ENCODE assay signal across 9 cellular contexts in the genomic region with DNA sequence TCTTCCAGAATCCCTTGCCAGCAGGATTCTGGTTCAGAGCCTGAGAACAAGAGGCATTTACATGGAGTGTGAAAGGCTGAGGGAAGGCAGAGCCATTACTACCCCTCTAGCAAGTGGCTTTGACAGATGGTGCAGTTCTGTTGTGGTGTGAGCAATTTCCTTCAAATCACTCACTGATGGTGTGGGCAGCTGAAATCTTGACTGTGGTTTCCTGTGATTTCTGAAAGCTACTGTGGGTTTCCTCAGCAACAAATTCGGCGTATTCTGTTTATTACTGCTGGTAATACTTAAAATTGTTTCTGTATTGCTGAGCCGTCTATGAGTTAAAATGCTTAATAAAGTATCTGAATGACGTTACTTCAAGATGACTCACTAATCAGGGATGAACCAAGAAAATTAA.
DNase-seq lines count a peak whose midpoint lies in the region; ATAC-seq and TF ChIP-seq lines count a peak whose summit lies in the region.
"Had no signal": no experiment of that assay in that cellular context is flagged by ENCODE, and none has a peak within 500 bp of the region (broad histone marks: within the 10 kb centered on the region; RNA-seq: fewer than 3 reads in every experiment).

No MANE protein-coding gene starts in this region.

- no peak overlapping the region for H3K27ac ChIP-seq in effector memory CD4-positive, alpha-beta T cell (ENCODE audit: insufficient read depth, low read length, poor library complexity, severe bottlenecking)
- H3K27ac ChIP-seq in right lobe of liver, result no peak overlapping the region

- H3K4me3 ChIP-seq in effector memory CD4-positive, alpha-beta T cell (ENCODE audit: insufficient read depth, low read depth, low read length, poor library complexity, severe bottlenecking), result no peak overlapping the region
- no peak overlapping the region for H3K4me3 ChIP-seq in right lobe of liver

- no peaks in the 10 kb centered on the region for H3K36me3 ChIP-seq in effector memory CD4-positive, alpha-beta T cell (ENCODE audit: control insufficient read depth, insufficient read depth, low read length)
- H3K36me3 ChIP-seq in right lobe of liver, result no peaks in the 10 kb centered on the region

- no peaks in the 10 kb centered on the region for H3K4me1 ChIP-seq in effector memory CD4-positive, alpha-beta T cell (ENCODE audit: control insufficient read depth, insufficient read depth, low read length, poor library complexity, severe bottlenecking)
- no peaks in the 10 kb centered on the region for H3K4me1 ChIP-seq in right lobe of liver

- 26% methylated on average over 4 of the region's 4 CpGs for WGBS in right lobe of liver (ENCODE audit: insufficient coverage, low coverage, low lambda C conversion rate, missing lambda C conversion rate)

- TF ChIP-seq POLR2A in right lobe of liver (IDR thresholded peaks at IDR 0.05), result no peak

- no peaks in the 10 kb centered on the region for H3K27me3 ChIP-seq in effector memory CD4-positive, alpha-beta T cell (replicated peaks; ENCODE audit: control insufficient read depth, insufficient read depth, low read length, poor library complexity, severe bottlenecking)
- no peaks in the 10 kb centered on the region for H3K27me3 ChIP-seq in right lobe of liver

- intact Hi-C loops in right lobe of liver (cut with DNase I) (no loop called here), posterior vena cava (cut with DNase I) (loop anchor here in 1 of 2 donors (5.0 kb wide), 1 partner anchor 110 kb away; no protein-coding TSS in a partner anchor)

- in situ Hi-C loops in G401 (cut with HindIII; ENCODE audit: low sequenced_read_pairs), result no loop called here

- no peaks in the 10 kb centered on the region for H3K9me3 ChIP-seq in effector memory CD4-positive, alpha-beta T cell (ENCODE audit: control insufficient read depth, low read length)
- H3K9me3 ChIP-seq in right lobe of liver, result no peaks in the 10 kb centered on the region

- peak; percentile 55 for ATAC-seq in HG02610 (IDR thresholded peaks at IDR 0.05; ENCODE audit: unreplicated experiment)
- ATAC-seq in right lobe of liver, result no peak

- DNase-seq in G401 (ENCODE audit: low spot score), result peak; percentile 99
- peak; percentile 79 for DNase-seq in OCI-M1 (lab: John Stamatoyannopoulos, UW)
- DNase-seq in foreskin melanocyte, result peak; percentile 71
- DNase-seq in effector memory CD4-positive, alpha-beta T cell, result no peak
- DNase-seq in right lobe of liver, result no peak
- no peak for DNase-seq in posterior vena cava (ENCODE audit: low spot score)
- no peak for DNase-seq in putamen (ENCODE audit: low spot score)
- DNase-seq: activated effector memory CD4-positive, alpha-beta T cell treated with Interleukin-2 at 50 U/mL for 16 hours had no signal

- no peak for TF ChIP-seq CTCF in right lobe of liver (IDR thresholded peaks at IDR 0.05)

Comparison
In these comparisons a context has a peak if more than half of its experiments do, and no peak if none do; other contexts are left out.
1. DNase-seq: peak in G401 (single experiment), OCI-M1 (single experiment) and foreskin melanocyte (single experiment); none in effector memory CD4-positive, alpha-beta T cell (0 of 3), right lobe of liver (0 of 3), posterior vena cava (single experiment) and putamen (single experiment).